In the genomic region with DNA sequence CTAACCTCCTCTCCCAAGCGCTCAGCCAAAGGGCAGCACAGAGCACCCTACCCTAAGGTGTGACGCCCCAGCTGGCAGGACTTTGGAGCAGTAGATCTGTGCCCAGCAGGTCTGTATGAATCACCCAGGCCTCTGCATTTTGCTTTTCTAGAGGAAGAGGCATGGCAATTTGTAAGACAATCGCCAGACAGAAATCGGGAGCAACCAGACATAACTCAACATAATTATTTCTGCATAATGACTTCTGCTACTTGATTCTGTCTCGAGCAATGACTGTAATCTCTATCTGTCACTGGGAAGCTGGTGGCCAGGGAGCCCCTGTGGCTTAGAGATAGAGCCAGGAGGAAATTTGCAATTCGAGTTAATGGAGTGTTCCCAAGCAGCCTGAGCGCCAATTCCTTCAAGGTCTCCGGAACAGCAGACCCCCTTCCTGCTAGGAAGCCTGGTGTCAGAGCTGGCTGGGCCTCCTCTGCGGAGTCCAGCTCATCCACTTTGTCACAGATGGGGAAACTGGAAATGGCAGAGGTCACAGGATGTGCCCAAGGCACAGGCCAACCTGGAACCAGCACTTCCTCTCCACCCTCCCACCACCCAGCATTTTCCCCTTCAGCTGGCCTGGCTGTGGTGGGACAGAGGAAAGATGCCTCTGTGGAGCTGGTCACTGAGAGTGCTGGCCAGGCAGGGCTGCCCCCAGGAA, we compare ENCODE assay signal across 1 cellular context.
TF ChIP-seq lines count a peak whose summit lies in the region.

No MANE protein-coding gene starts in this region.

TF ChIP-seq in neural cell, 6 proteins besides CTCF, POLR2A, EP300 and RAD21:
- TF ChIP-seq, protein P1, sequence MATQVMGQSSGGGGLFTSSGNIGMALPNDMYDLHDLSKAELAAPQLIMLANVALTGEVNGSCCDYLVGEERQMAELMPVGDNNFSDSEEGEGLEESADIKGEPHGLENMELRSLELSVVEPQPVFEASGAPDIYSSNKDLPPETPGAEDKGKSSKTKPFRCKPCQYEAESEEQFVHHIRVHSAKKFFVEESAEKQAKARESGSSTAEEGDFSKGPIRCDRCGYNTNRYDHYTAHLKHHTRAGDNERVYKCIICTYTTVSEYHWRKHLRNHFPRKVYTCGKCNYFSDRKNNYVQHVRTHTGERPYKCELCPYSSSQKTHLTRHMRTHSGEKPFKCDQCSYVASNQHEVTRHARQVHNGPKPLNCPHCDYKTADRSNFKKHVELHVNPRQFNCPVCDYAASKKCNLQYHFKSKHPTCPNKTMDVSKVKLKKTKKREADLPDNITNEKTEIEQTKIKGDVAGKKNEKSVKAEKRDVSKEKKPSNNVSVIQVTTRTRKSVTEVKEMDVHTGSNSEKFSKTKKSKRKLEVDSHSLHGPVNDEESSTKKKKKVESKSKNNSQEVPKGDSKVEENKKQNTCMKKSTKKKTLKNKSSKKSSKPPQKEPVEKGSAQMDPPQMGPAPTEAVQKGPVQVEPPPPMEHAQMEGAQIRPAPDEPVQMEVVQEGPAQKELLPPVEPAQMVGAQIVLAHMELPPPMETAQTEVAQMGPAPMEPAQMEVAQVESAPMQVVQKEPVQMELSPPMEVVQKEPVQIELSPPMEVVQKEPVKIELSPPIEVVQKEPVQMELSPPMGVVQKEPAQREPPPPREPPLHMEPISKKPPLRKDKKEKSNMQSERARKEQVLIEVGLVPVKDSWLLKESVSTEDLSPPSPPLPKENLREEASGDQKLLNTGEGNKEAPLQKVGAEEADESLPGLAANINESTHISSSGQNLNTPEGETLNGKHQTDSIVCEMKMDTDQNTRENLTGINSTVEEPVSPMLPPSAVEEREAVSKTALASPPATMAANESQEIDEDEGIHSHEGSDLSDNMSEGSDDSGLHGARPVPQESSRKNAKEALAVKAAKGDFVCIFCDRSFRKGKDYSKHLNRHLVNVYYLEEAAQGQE (IDR thresholded peaks at IDR 0.05; ENCODE audit: borderline replicate concordance): no peak
- TF ChIP-seq TAF1 (IDR thresholded peaks at IDR 0.05; ENCODE audit: low read depth): no peak
- no peak for TF ChIP-seq SMC3 (conservative IDR thresholded peaks at IDR 0.05; ENCODE audit: poor library complexity)
- no peak for TF ChIP-seq MXI1 (conservative IDR thresholded peaks at IDR 0.05; ENCODE audit: poor library complexity, severe bottlenecking)
- peak; percentile 27 for TF ChIP-seq POLR2AphosphoS5 (IDR thresholded peaks at IDR 0.05)
